Comparison of ENCODE assay signal across 1 cellular context in genomic region chr17:50692448-50693040, GRCh38.
A peak's percentile ranks its signal among the peaks of the same experiment; 100 is the strongest.
TF ChIP-seq lines count a peak whose summit lies in the region.

No MANE protein-coding gene starts in this region.

TF ChIP-seq in A549, 52 proteins besides CTCF, POLR2A, EP300 and RAD21:
- TF ChIP-seq CBX2 (IDR thresholded peaks at IDR 0.05; ENCODE audit: borderline replicate concordance, low read depth) (no peak), MYC (IDR thresholded peaks at IDR 0.05; ENCODE audit: borderline replicate concordance, low read length) (no peak), TP53 (CRISPR knock-in tag; IDR thresholded peaks at IDR 0.05) (0 out of 2 replicates have a peak, but pooled peaks have one; percentile 28), ZNF302 (CRISPR knock-in tag; IDR thresholded peaks at IDR 0.05) (0 out of 2 replicates have a peak, but pooled peaks have one; percentile 8), CEBPB (IDR thresholded peaks at IDR 0.05) (no peak), MAX (IDR thresholded peaks at IDR 0.05) (0 out of 2 replicates have a peak, but pooled peaks have one; percentile 33), HEYL (CRISPR knock-in tag; IDR thresholded peaks at IDR 0.05) (peak; percentile 70), NPAS2 (CRISPR knock-in tag; IDR thresholded peaks at IDR 0.05; ENCODE audit: borderline replicate concordance) (no peak), ZC3H11A (IDR thresholded peaks at IDR 0.05) (no peak), MAZ (IDR thresholded peaks at IDR 0.05; ENCODE audit: borderline replicate concordance, low read depth, low read length) (no peak), RFX5 (IDR thresholded peaks at IDR 0.05) (0 out of 2 replicates have a peak, but pooled peaks have one; percentile 11), HOXA7 (CRISPR knock-in tag; IDR thresholded peaks at IDR 0.05) (0 out of 2 replicates have a peak, but pooled peaks have one; percentile 23), ZSCAN20 (CRISPR knock-in tag; IDR thresholded peaks at IDR 0.05) (no peak), POLR2AphosphoS2 (conservative IDR thresholded peaks at IDR 0.05; ENCODE audit: low read length) (no peak), HDAC2 (IDR thresholded peaks at IDR 0.05) (no peak), ZFP36 (IDR thresholded peaks at IDR 0.05; ENCODE audit: borderline replicate concordance, partially characterized antibody) (peak; percentile 6)
- TF ChIP-seq, protein P1, sequence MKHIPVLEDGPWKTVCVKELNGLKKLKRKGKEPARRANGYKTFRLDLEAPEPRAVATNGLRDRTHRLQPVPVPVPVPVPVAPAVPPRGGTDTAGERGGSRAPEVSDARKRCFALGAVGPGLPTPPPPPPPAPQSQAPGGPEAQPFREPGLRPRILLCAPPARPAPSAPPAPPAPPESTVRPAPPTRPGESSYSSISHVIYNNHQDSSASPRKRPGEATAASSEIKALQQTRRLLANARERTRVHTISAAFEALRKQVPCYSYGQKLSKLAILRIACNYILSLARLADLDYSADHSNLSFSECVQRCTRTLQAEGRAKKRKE (CRISPR knock-in tag; IDR thresholded peaks at IDR 0.05; ENCODE audit: low read depth), result peak; percentile 5; the same call in 1 of the 2 replicates
- TF ChIP-seq, protein P2, sequence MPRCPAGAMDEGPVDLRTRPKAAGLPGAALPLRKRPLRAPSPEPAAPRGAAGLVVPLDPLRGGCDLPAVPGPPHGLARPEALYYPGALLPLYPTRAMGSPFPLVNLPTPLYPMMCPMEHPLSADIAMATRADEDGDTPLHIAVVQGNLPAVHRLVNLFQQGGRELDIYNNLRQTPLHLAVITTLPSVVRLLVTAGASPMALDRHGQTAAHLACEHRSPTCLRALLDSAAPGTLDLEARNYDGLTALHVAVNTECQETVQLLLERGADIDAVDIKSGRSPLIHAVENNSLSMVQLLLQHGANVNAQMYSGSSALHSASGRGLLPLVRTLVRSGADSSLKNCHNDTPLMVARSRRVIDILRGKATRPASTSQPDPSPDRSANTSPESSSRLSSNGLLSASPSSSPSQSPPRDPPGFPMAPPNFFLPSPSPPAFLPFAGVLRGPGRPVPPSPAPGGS (IDR thresholded peaks at IDR 0.05), result 0 out of 3 replicates have a peak, but pooled peaks have one; percentile 10
- TF ChIP-seq, protein P3, sequence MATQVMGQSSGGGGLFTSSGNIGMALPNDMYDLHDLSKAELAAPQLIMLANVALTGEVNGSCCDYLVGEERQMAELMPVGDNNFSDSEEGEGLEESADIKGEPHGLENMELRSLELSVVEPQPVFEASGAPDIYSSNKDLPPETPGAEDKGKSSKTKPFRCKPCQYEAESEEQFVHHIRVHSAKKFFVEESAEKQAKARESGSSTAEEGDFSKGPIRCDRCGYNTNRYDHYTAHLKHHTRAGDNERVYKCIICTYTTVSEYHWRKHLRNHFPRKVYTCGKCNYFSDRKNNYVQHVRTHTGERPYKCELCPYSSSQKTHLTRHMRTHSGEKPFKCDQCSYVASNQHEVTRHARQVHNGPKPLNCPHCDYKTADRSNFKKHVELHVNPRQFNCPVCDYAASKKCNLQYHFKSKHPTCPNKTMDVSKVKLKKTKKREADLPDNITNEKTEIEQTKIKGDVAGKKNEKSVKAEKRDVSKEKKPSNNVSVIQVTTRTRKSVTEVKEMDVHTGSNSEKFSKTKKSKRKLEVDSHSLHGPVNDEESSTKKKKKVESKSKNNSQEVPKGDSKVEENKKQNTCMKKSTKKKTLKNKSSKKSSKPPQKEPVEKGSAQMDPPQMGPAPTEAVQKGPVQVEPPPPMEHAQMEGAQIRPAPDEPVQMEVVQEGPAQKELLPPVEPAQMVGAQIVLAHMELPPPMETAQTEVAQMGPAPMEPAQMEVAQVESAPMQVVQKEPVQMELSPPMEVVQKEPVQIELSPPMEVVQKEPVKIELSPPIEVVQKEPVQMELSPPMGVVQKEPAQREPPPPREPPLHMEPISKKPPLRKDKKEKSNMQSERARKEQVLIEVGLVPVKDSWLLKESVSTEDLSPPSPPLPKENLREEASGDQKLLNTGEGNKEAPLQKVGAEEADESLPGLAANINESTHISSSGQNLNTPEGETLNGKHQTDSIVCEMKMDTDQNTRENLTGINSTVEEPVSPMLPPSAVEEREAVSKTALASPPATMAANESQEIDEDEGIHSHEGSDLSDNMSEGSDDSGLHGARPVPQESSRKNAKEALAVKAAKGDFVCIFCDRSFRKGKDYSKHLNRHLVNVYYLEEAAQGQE (IDR thresholded peaks at IDR 0.05), result no peak
TF ChIP-seq in A549: peak in this region for 9.
